ENCODE assay signal across 9 cellular contexts in genomic region chr3:127831723-127832172, GRCh38. TPM values are rescaled to one million over a fixed set of nuclear protein-coding genes. Genes with fewer than 3 reads are reported as not detected.
A peak's percentile ranks its signal among the peaks of the same experiment; 100 is the strongest.
DNase-seq lines count a peak whose midpoint lies in the region; TF ChIP-seq lines count a peak whose summit lies in the region.
"Had no signal": no experiment of that assay in that cellular context is flagged by ENCODE, and none has a peak within 500 bp of the region (broad histone marks: within the 10 kb centered on the region; RNA-seq: fewer than 3 reads in every experiment).

No MANE protein-coding gene starts in this region.

- no peak overlapping the region for H3K4me3 Mint-ChIP-seq in activated naive CD8-positive, alpha-beta T cell treated with anti-CD3 and anti-CD28 coated beads for 36 hours

- peaks cover 25% of the 10 kb centered on the region for H3K9me3 Mint-ChIP-seq in activated naive CD8-positive, alpha-beta T cell treated with anti-CD3 and anti-CD28 coated beads for 36 hours

- H3K4me3 ChIP-seq in uterus = no peak overlapping the region
- H3K4me3 ChIP-seq: BLaER1 treated with 17β-estradiol and CSF1 and Interleukin-3, amounts not matched to agents 10 nM and 100 nM had no signal

- DNase-seq in NCI-H146 (lab: John Stamatoyannopoulos, UW) (peak; percentile 53), NCI-H146 treated with DMSO at 0.1 percent for 48 hours (lab: John Stamatoyannopoulos, UW; ENCODE audit: unreplicated experiment) (no peak), LHCN-M2 (ENCODE audit: low read depth) (peak; percentile 16), iris pigment epithelial cell (ENCODE audit: low read depth) (peak; percentile 64), uterus (no peak), NCI-H2107 (lab: John Stamatoyannopoulos, UW) (no peak), NCI-H510A (lab: John Stamatoyannopoulos, UW) (no peak)
- DNase-seq in activated naive CD8-positive, alpha-beta T cell treated with anti-CD3 and anti-CD28 coated beads for 36 hours = peak; percentile 42

- H3K27me3 Mint-ChIP-seq in activated naive CD8-positive, alpha-beta T cell treated with anti-CD3 and anti-CD28 coated beads for 36 hours = peaks cover 3% of the 10 kb centered on the region

- intact Hi-C loops in uterus (cut with DNase I; ENCODE audit: low total_unique reads) = no loop called here

- no peaks in the 10 kb centered on the region for H3K4me1 Mint-ChIP-seq in activated naive CD8-positive, alpha-beta T cell treated with anti-CD3 and anti-CD28 coated beads for 36 hours

- H3K27ac ChIP-seq in uterus = no peak overlapping the region
- H3K27ac ChIP-seq: BLaER1 treated with 17β-estradiol and CSF1 and Interleukin-3, amounts not matched to agents 10 nM and 100 nM had no signal

- no peaks in the 10 kb centered on the region for H3K4me1 ChIP-seq in uterus

- TF ChIP-seq CTCF in uterus (IDR thresholded peaks at IDR 0.05) = peak in 3 of 4 experiments; percentile 13 to 24 (median 14)

- H3K27ac Mint-ChIP-seq in activated naive CD8-positive, alpha-beta T cell treated with anti-CD3 and anti-CD28 coated beads for 36 hours = no peak overlapping the region

- H3K36me3 ChIP-seq in uterus = no peaks in the 10 kb centered on the region

- H3K9me3 ChIP-seq in uterus = peaks cover 0 to 5% of the 10 kb centered on the region in 2 donors

- TF ChIP-seq POLR2A in uterus (IDR thresholded peaks at IDR 0.05) = no peak

- no peaks in the 10 kb centered on the region for H3K27me3 ChIP-seq in uterus
- H3K27me3 ChIP-seq: BLaER1 treated with 17β-estradiol and CSF1 and Interleukin-3, amounts not matched to agents 10 nM and 100 nM had no signal

- H3K36me3 Mint-ChIP-seq in activated naive CD8-positive, alpha-beta T cell treated with anti-CD3 and anti-CD28 coated beads for 36 hours = peaks cover 2% of the 10 kb centered on the region

RNA-seq across cellular contexts. Expression of gene MGLL, which starts 9.4 kb away (rescaled TPM):
- 197 and 206 TPM in 2 replicates for total RNA-seq in LHCN-M2 (2014; rRNA removed)
- polyA plus RNA-seq in LHCN-M2 (2012) = 221 TPM
- total RNA-seq in activated naive CD8-positive, alpha-beta T cell treated with anti-CD3 and anti-CD28 coated beads for 36 hours = under 1 TPM; 0.28 to 0.29 TPM
- total RNA-seq in uterus = 10 to 100 TPM; 12.6 to 44.8 (median 32.3) TPM

Comparison
In these comparisons a context has a peak if more than half of its experiments do, and no peak if none do; other contexts are left out.
1. DNase-seq: peak in NCI-H146 (single experiment), LHCN-M2 (single experiment), activated naive CD8-positive, alpha-beta T cell treated with anti-CD3 and anti-CD28 coated beads for 36 hours (single experiment) and iris pigment epithelial cell (single experiment); none in NCI-H146 treated with DMSO at 0.1 percent for 48 hours (single experiment), uterus (0 of 2), NCI-H2107 (single experiment) and NCI-H510A (single experiment).
2. RNA of gene MGLL, which starts 9.4 kb away (total RNA-seq): 197 to 206 TPM in LHCN-M2 and 12.6 to 44.8 TPM in uterus; 0.28 to 0.29 TPM in activated naive CD8-positive, alpha-beta T cell treated with anti-CD3 and anti-CD28 coated beads for 36 hours; every median in the first group is over 10 times any median in the second.